Comparison of ENCODE assay signal across 3 cellular contexts in the genomic region with DNA sequence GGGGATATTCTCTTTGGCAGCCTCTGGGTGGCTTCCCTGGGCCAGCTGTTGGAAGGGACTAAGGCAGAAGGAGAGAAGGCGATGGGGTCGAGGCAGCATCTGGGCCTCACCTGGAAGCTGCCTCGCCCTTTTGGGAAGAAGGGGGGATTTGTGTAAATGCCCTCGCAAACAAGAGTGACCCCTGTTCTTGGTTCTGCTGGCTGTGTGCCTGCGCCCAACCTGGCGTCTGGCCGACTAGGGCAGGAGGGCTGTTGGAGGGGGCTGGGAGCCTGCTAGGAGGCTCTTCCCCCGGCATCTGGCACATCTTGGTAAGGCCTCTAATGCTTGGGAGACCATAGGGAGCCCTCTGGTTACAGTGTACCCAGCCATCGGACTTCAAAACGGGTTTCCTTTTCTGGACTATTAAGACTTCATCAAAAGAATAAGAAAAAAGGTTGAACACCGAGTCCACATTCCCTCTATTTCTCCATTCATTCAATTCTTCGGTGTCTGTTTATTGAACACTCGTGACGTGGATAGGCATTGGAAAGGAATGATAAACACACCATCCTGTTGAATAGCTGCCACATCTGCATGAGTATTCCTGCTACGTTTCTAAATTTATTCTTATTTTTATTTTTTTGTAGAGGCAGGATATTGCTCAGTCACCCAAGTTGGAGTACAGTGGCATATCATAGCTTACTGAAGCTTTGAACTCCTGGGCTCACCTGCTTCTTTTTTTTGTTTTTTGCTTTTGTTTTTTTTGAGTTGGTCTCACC.
TF ChIP-seq lines count a peak whose summit lies in the region.

No MANE protein-coding gene starts in this region.

TF ChIP-seq in SK-N-SH, 30 proteins besides CTCF, POLR2A, EP300 and RAD21:
- TF ChIP-seq GATA2 (CRISPR knock-in tag; IDR thresholded peaks at IDR 0.05) (no peak), FOXM1 (IDR thresholded peaks at IDR 0.05; ENCODE audit: low read depth) (no peak), SIN3A (IDR thresholded peaks at IDR 0.05; ENCODE audit: borderline replicate concordance, low read depth, low read length) (no peak)

TF ChIP-seq in SK-N-SH treated with all-trans-retinoic acid at 6 μM for 48 hours, 23 proteins besides CTCF, POLR2A, EP300 and RAD21 (continues in another document):
- no peak for TF ChIP-seq TSHZ2 (CRISPR knock-in tag; IDR thresholded peaks at IDR 0.05)
- no peak for TF ChIP-seq ISL1 (CRISPR knock-in tag; IDR thresholded peaks at IDR 0.05)
- no peak for TF ChIP-seq BACH2 (CRISPR knock-in tag; IDR thresholded peaks at IDR 0.05; ENCODE audit: borderline replicate concordance)
- TF ChIP-seq, protein P1, sequence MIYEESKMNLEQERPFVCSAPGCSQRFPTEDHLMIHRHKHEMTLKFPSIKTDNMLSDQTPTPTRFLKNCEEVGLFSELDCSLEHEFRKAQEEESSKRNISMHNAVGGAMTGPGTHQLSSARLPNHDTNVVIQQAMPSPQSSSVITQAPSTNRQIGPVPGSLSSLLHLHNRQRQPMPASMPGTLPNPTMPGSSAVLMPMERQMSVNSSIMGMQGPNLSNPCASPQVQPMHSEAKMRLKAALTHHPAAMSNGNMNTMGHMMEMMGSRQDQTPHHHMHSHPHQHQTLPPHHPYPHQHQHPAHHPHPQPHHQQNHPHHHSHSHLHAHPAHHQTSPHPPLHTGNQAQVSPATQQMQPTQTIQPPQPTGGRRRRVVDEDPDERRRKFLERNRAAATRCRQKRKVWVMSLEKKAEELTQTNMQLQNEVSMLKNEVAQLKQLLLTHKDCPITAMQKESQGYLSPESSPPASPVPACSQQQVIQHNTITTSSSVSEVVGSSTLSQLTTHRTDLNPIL (CRISPR knock-in tag; IDR thresholded peaks at IDR 0.05; ENCODE audit: low read depth), result no peak
- TF ChIP-seq, protein P2, sequence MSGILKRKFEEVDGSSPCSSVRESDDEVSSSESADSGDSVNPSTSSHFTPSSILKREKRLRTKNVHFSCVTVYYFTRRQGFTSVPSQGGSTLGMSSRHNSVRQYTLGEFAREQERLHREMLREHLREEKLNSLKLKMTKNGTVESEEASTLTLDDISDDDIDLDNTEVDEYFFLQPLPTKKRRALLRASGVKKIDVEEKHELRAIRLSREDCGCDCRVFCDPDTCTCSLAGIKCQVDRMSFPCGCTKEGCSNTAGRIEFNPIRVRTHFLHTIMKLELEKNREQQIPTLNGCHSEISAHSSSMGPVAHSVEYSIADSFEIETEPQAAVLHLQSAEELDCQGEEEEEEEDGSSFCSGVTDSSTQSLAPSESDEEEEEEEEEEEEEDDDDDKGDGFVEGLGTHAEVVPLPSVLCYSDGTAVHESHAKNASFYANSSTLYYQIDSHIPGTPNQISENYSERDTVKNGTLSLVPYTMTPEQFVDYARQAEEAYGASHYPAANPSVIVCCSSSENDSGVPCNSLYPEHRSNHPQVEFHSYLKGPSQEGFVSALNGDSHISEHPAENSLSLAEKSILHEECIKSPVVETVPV (CRISPR knock-in tag; IDR thresholded peaks at IDR 0.05), result no peak
- no peak for TF ChIP-seq CSDC2 (CRISPR knock-in tag; IDR thresholded peaks at IDR 0.05)
- TF ChIP-seq ZNF565 (CRISPR knock-in tag; conservative IDR thresholded peaks at IDR 0.05; ENCODE audit: low read depth), result no peak
- no peak for TF ChIP-seq PPARA (CRISPR knock-in tag; IDR thresholded peaks at IDR 0.05; ENCODE audit: borderline replicate concordance)
- no peak for TF ChIP-seq ZFP3 (CRISPR knock-in tag; IDR thresholded peaks at IDR 0.05)
- no peak for TF ChIP-seq SNAI2 (CRISPR knock-in tag; IDR thresholded peaks at IDR 0.05)
- TF ChIP-seq, protein P3, sequence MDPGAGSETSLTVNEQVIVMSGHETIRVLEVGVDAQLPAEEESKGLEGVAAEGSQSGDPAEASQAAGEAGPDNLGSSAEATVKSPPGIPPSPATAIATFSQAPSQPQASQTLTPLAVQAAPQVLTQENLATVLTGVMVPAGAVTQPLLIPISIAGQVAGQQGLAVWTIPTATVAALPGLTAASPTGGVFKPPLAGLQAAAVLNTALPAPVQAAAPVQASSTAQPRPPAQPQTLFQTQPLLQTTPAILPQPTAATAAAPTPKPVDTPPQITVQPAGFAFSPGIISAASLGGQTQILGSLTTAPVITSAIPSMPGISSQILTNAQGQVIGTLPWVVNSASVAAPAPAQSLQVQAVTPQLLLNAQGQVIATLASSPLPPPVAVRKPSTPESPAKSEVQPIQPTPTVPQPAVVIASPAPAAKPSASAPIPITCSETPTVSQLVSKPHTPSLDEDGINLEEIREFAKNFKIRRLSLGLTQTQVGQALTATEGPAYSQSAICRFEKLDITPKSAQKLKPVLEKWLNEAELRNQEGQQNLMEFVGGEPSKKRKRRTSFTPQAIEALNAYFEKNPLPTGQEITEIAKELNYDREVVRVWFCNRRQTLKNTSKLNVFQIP (CRISPR knock-in tag; IDR thresholded peaks at IDR 0.05; ENCODE audit: borderline replicate concordance, low read depth), result no peak
- TF ChIP-seq, protein P4, sequence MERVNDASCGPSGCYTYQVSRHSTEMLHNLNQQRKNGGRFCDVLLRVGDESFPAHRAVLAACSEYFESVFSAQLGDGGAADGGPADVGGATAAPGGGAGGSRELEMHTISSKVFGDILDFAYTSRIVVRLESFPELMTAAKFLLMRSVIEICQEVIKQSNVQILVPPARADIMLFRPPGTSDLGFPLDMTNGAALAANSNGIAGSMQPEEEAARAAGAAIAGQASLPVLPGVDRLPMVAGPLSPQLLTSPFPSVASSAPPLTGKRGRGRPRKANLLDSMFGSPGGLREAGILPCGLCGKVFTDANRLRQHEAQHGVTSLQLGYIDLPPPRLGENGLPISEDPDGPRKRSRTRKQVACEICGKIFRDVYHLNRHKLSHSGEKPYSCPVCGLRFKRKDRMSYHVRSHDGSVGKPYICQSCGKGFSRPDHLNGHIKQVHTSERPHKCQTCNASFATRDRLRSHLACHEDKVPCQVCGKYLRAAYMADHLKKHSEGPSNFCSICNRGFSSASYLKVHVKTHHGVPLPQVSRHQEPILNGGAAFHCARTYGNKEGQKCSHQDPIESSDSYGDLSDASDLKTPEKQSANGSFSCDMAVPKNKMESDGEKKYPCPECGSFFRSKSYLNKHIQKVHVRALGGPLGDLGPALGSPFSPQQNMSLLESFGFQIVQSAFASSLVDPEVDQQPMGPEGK (CRISPR knock-in tag; IDR thresholded peaks at IDR 0.05; ENCODE audit: borderline replicate concordance), result no peak
- TF ChIP-seq RARB (CRISPR knock-in tag; IDR thresholded peaks at IDR 0.05), result no peak
- TF ChIP-seq ESRRG (CRISPR knock-in tag; IDR thresholded peaks at IDR 0.05), result no peak
- TF ChIP-seq OSR1 (CRISPR knock-in tag; IDR thresholded peaks at IDR 0.05), result no peak

TF ChIP-seq in IMR-90, 13 proteins besides CTCF, POLR2A, EP300 and RAD21:
- no peak for TF ChIP-seq FOS (IDR thresholded peaks at IDR 0.05; ENCODE audit: low read depth, low read length)
- TF ChIP-seq BHLHE40 (IDR thresholded peaks at IDR 0.05; ENCODE audit: low read depth, low read length), result peak; percentile 89
- TF ChIP-seq CEBPB (IDR thresholded peaks at IDR 0.05; ENCODE audit: low read depth, low read length), result no peak
- TF ChIP-seq SMC3 (IDR thresholded peaks at IDR 0.05; ENCODE audit: low read depth, low read length), result no peak; the same call in 1 of the 2 replicates
- TF ChIP-seq MXI1 (IDR thresholded peaks at IDR 0.05; ENCODE audit: borderline replicate concordance, low read depth, low read length), result no peak
- TF ChIP-seq NFE2L2 (IDR thresholded peaks at IDR 0.05; ENCODE audit: low read depth, low read length), result peak; percentile 69
